Comparison of ENCODE assay signal across 31 cellular contexts in genomic region chr6:97293198-97293696, GRCh38.
"Had no signal": no experiment of that assay in that cellular context is flagged by ENCODE, and none has a peak within 500 bp of the region (broad histone marks: within the 10 kb centered on the region; RNA-seq: fewer than 3 reads in every experiment).

No MANE protein-coding gene starts in this region.

- H3K27me3 ChIP-seq: adrenal gland, ascending aorta, cardiac muscle cell, colonic mucosa, ovary, thyroid gland had no signal

- H3K4me1 ChIP-seq: adrenal gland, ascending aorta, colonic mucosa, heart right ventricle, left ventricle myocardium inferior, stomach, thyroid gland, upper lobe of right lung had no signal

- H3K4me3 ChIP-seq: adrenal gland, ascending aorta, cardiac muscle cell, colonic mucosa, heart right ventricle, left ventricle myocardium inferior, lung, ovary, smooth muscle cell, stomach, thyroid gland, upper lobe of right lung had no signal

- H3K27ac ChIP-seq: adrenal gland, ascending aorta, cardiac muscle cell, colonic mucosa, heart right ventricle, left ventricle myocardium inferior, ovary, stomach, thyroid gland, upper lobe of right lung, VCaP had no signal

- H3K9me3 ChIP-seq: adrenal gland, ascending aorta, colonic mucosa, left ventricle myocardium inferior, ovary, stomach, thyroid gland, upper lobe of right lung had no signal

- H3K4me2 ChIP-seq: smooth muscle cell had no signal

- DNase-seq: activated CD4-positive, alpha-beta T cell treated with anti-CD3 and anti-CD28 coated beads for 48 hours; activated CD4-positive, alpha-beta T cell treated with anti-CD3 and anti-CD28 coated beads, Interleukin-2, amount 50 U/mL, for 48 hours; activated CD8-positive, alpha-beta memory T cell treated with anti-CD3 and anti-CD28 coated beads for 24 hours; activated effector memory CD4-positive, alpha-beta T cell treated with Interleukin-2 at 50 U/mL for 16 hours; activated naive CD4-positive, alpha-beta T cell treated with anti-CD3 and anti-CD28 coated beads for 36 hours; activated naive CD8-positive, alpha-beta T cell treated with anti-CD3 and anti-CD28 coated beads for 36 hours; adrenal gland; cerebellar nuclear complex; colonic mucosa; effector CD8-positive, alpha-beta T cell; foreskin melanocyte; heart right ventricle; left ventricle myocardium inferior; naive B cell; nephron progenitor cell; ovary; retina; stimulated activated CD4-positive, alpha-beta T cell treated with anti-CD3 and anti-CD28 coated beads, Interleukin-1b, Interleukin-23, amount 100 ng/mL, for 48 hours; stimulated activated CD4-positive, alpha-beta T cell treated with anti-CD3 and anti-CD28 coated beads, Interleukin-4, amount 100 ng/mL, for 4 hours; stimulated activated CD8-positive, alpha-beta memory T cell treated with anti-CD3 and anti-CD28 coated beads, Interleukin-4, amount 100 ng/mL, for 48 hours; stomach; T-helper 1 cell; thyroid gland; upper lobe of right lung had no signal

- H3K36me3 ChIP-seq: adrenal gland, ascending aorta, cardiac muscle cell, colonic mucosa, heart right ventricle, left ventricle myocardium inferior, ovary, stomach, thyroid gland, upper lobe of right lung had no signal

- ATAC-seq: heart right ventricle; sciatic nerve; stimulated activated memory B cell treated with anti-CD40 and anti-IgM and Interleukin-4, amounts not matched to agents 10 μg/mL and 1 μg/mL and 100 μg/mL, for 72 hours; upper lobe of right lung had no signal
